Comparison of ENCODE assay signal across 1 cellular context in genomic region chr10:116669832-116670644, GRCh38.
TF ChIP-seq lines count a peak whose summit lies in the region.

No MANE protein-coding gene starts in this region.

TF ChIP-seq in SK-N-SH, 30 proteins besides CTCF, POLR2A, EP300 and RAD21 (continued from another document):
- no peak for TF ChIP-seq MAX (IDR thresholded peaks at IDR 0.05; ENCODE audit: low read depth)
- TF ChIP-seq FOXM1 (IDR thresholded peaks at IDR 0.05; ENCODE audit: low read depth), result no peak
- TF ChIP-seq IRF3 (IDR thresholded peaks at IDR 0.05; ENCODE audit: low read depth, low read length), result no peak
- no peak for TF ChIP-seq NFIC (IDR thresholded peaks at IDR 0.05; ENCODE audit: borderline replicate concordance)
- TF ChIP-seq, protein P1, sequence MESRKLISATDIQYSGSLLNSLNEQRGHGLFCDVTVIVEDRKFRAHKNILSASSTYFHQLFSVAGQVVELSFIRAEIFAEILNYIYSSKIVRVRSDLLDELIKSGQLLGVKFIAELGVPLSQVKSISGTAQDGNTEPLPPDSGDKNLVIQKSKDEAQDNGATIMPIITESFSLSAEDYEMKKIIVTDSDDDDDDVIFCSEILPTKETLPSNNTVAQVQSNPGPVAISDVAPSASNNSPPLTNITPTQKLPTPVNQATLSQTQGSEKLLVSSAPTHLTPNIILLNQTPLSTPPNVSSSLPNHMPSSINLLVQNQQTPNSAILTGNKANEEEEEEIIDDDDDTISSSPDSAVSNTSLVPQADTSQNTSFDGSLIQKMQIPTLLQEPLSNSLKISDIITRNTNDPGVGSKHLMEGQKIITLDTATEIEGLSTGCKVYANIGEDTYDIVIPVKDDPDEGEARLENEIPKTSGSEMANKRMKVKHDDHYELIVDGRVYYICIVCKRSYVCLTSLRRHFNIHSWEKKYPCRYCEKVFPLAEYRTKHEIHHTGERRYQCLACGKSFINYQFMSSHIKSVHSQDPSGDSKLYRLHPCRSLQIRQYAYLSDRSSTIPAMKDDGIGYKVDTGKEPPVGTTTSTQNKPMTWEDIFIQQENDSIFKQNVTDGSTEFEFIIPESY (IDR thresholded peaks at IDR 0.05; ENCODE audit: borderline replicate concordance, low read depth), result no peak
